In genomic region chr20:45812157-45813005, GRCh38 we compare ENCODE assay signal across 8 cellular contexts. TPM values are rescaled to one million over a fixed set of nuclear protein-coding genes. Genes with fewer than 3 reads are reported as not detected.
A peak's percentile ranks its signal among the peaks of the same experiment; 100 is the strongest.
DNase-seq lines count a peak whose midpoint lies in the region; ATAC-seq and TF ChIP-seq lines count a peak whose summit lies in the region.

UBE2C (plus strand) TSS chr20:45812644; CDS start chr20:45812696, 52 bp downstream.

- peak within 1 kb of the TSS; percentile 83 for H3K4me3 Mint-ChIP-seq in dendritic cell treated with granulocyte-macrophage colony-stimulating factor and Interleukin-4, amounts not matched to agents 40 ng/mL and 50 ng/mL, for 4 days

- H3K27me3 ChIP-seq in BLaER1 (peaks cover 14% of the 10 kb centered on the region; the same call in 1 of the 2 replicates), left lung (no peaks in the 10 kb centered on the region)

- peak; percentile 99 for ATAC-seq in GM19328 (IDR thresholded peaks at IDR 0.05; ENCODE audit: unreplicated experiment)
- peak; percentile 98 for ATAC-seq in HG03520 (IDR thresholded peaks at IDR 0.05; ENCODE audit: unreplicated experiment)
- peak; percentile 99 for ATAC-seq in left lung

- H3K9ac ChIP-seq in BLaER1: peak within 1 kb of the TSS; percentile 84

- H3K4me1 ChIP-seq in BLaER1 (peaks cover 39% of the 10 kb centered on the region), left lung (peaks cover 2 to 18% of the 10 kb centered on the region in 2 donors)

- H3K4me2 ChIP-seq in BLaER1: peak within 1 kb of the TSS; percentile 89

- peak within 1 kb of the TSS; percentile 78 for H3K4me3 ChIP-seq in BLaER1
- peak within 1 kb of the TSS; percentile 47 to 75 for H3K4me3 ChIP-seq in left lung

- H4K20me1 ChIP-seq in BLaER1: no peaks in the 10 kb centered on the region

- no peaks in the 10 kb centered on the region for H3K9me3 Mint-ChIP-seq in dendritic cell treated with granulocyte-macrophage colony-stimulating factor and Interleukin-4, amounts not matched to agents 40 ng/mL and 50 ng/mL, for 4 days

- peak; percentile 98 for DNase-seq in NCI-H69 (lab: John Stamatoyannopoulos, UW)
- DNase-seq in activated CD4-positive, alpha-beta T cell treated with anti-CD3 and anti-CD28 coated beads, Interleukin-2, amount 50 U/mL, for 1 hour: peak; percentile 90
- DNase-seq in left lung: peak; percentile 93 to 97
- peak; percentile 90 for DNase-seq in stimulated activated CD4-positive, alpha-beta T cell treated with anti-CD3 and anti-CD28 coated beads, Interleukin-2, amount 100 ng/mL, for 4 hours (ENCODE audit: low read depth)

- H3K4me1 Mint-ChIP-seq in dendritic cell treated with granulocyte-macrophage colony-stimulating factor and Interleukin-4, amounts not matched to agents 40 ng/mL and 50 ng/mL, for 4 days (ENCODE audit: low read depth): peaks cover 18% of the 10 kb centered on the region

- H3K27ac ChIP-seq in BLaER1 (peak within 1 kb of the TSS; percentile 84), left lung (no peak within 1 kb of the TSS)

- no peaks in the 10 kb centered on the region for H3K27me3 Mint-ChIP-seq in dendritic cell treated with granulocyte-macrophage colony-stimulating factor and Interleukin-4, amounts not matched to agents 40 ng/mL and 50 ng/mL, for 4 days

- peak within 1 kb of the TSS; percentile 39 for H3K27ac Mint-ChIP-seq in dendritic cell treated with granulocyte-macrophage colony-stimulating factor and Interleukin-4, amounts not matched to agents 40 ng/mL and 50 ng/mL, for 4 days

- TF ChIP-seq CTCF in left lung (IDR thresholded peaks at IDR 0.05): no peak

- peaks cover 77% of the 10 kb centered on the region for H3K36me3 ChIP-seq in BLaER1
- peaks cover 0 to 51% of the 10 kb centered on the region in 2 donors for H3K36me3 ChIP-seq in left lung

- intact Hi-C loops in dendritic cell treated with granulocyte-macrophage colony-stimulating factor and Interleukin-4, amounts not matched to agents 40 ng/mL and 50 ng/mL, for 4 days (cut with micrococcal nuclease): loop anchor here (2.0 kb wide), 1 partner anchor 44 kb away; the partner anchor contains the start of genes ACOT8 and ZSWIM3
- intact Hi-C loops in left lung (cut with DNase I): no loop called here

- H3K9me3 ChIP-seq in BLaER1: peaks cover 19% of the 10 kb centered on the region
- H3K9me3 ChIP-seq in left lung: no peaks in the 10 kb centered on the region

- H3K36me3 Mint-ChIP-seq in dendritic cell treated with granulocyte-macrophage colony-stimulating factor and Interleukin-4, amounts not matched to agents 40 ng/mL and 50 ng/mL, for 4 days (ENCODE audit: low read depth): peaks cover 48% of the 10 kb centered on the region

RNA-seq across cellular contexts. Expression of gene UBE2C, which starts in this region (rescaled TPM):
- total RNA-seq in left lung: 10 to 100 TPM in 1 of 2 donors, 1 to 10 TPM in 1; 5.9 to 17.1 TPM
